Comparison of ENCODE assay signal across 10 cellular contexts in genomic region chr7:45817913-45818312, GRCh38. TPM values are rescaled to one million over a fixed set of nuclear protein-coding genes. Genes with fewer than 3 reads are reported as not detected.
"Had no signal": no experiment of that assay in that cellular context is flagged by ENCODE, and none has a peak within 500 bp of the region (broad histone marks: within the 10 kb centered on the region; RNA-seq: fewer than 3 reads in every experiment).

No MANE protein-coding gene starts in this region.

RNA-seq across cellular contexts. Expression of gene CCDC201, which starts 55.0 kb away (rescaled TPM):
- total RNA-seq: OCI-LY7, PC-9, Peyer's patch, Right ventricle myocardium inferior, Right ventricle myocardium superior, RPMI7951, SJCRH30, SJSA1, SK-MEL-5 had no signal
- polyA plus RNA-seq: SK-N-SH had no signal
